ENCODE assay signal across 8 cellular contexts in genomic region chr4:55948726-55949479, GRCh38. TPM values are rescaled to one million over a fixed set of nuclear protein-coding genes. Genes with fewer than 3 reads are reported as not detected.
DNase-seq lines count a peak whose midpoint lies in the region; ATAC-seq and TF ChIP-seq lines count a peak whose summit lies in the region.

A gene with protein sequence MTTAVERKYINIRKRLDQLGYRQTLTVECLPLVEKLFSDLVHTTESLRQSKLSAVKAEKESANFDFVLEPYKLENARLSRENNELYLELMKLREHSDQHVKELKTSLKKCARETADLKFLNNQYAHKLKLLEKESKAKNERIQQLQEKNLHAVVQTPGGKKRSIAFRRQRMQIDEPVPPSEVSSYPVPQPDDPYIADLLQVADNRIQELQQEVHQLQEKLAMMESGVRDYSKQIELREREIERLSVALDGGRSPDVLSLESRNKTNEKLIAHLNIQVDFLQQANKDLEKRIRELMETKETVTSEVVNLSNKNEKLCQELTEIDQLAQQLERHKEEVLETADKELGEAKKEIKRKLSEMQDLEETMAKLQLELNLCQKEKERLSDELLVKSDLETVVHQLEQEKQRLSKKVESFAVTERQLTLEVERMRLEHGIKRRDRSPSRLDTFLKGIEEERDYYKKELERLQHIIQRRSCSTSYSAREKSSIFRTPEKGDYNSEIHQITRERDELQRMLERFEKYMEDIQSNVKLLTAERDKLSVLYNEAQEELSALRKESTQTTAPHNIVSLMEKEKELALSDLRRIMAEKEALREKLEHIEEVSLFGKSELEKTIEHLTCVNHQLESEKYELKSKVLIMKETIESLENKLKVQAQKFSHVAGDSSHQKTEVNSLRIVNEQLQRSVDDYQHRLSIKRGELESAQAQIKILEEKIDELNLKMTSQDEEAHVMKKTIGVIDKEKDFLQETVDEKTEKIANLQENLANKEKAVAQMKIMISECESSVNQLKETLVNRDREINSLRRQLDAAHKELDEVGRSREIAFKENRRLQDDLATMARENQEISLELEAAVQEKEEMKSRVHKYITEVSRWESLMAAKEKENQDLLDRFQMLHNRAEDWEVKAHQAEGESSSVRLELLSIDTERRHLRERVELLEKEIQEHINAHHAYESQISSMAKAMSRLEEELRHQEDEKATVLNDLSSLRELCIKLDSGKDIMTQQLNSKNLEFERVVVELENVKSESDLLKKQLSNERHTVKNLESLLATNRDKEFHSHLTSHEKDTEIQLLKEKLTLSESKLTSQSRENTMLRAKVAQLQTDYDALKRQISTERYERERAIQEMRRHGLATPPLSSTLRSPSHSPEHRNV (plus strand): TSS chr4:55948945. CDS start chr4:55952131, 3,186 bp downstream.

- H3K79me2 ChIP-seq in SK-N-SH (ENCODE audit: insufficient read depth) = peaks cover 52% of the 10 kb centered on the region

- peak within 1 kb of the TSS; percentile 78 for H3K4me3 ChIP-seq in GM12865 (ENCODE audit: low read depth, low read length)
- H3K4me3 ChIP-seq in SK-N-SH (ENCODE audit: low read depth in 2 of 2, low read length in 1 of 2) = peak within 1 kb of the TSS; percentile 65 to 79

- H3K36me3 ChIP-seq in SK-N-SH (replicated peaks in 1 of 2; ENCODE audit: control insufficient read depth in 1 of 2, insufficient read depth in 2 of 2, low read length in 1 of 2) = peaks cover 13 to 15% of the 10 kb centered on the region in 2 experiments

- TF ChIP-seq EP300 in SK-N-SH (IDR thresholded peaks at IDR 0.05; ENCODE audit: borderline replicate concordance in 1 of 2, low read depth in 1 of 2, low read length in 1 of 2) = peak in 1 of 2 experiments; percentile 21; a peak in 1 of 4 replicates

- peak; percentile 96 for TF ChIP-seq CTCF in GM12865 (IDR thresholded peaks at IDR 0.05; ENCODE audit: insufficient read depth, low read depth, low read length, missing control alignments)
- TF ChIP-seq CTCF in SK-N-SH (IDR thresholded peaks at IDR 0.05) = peak; percentile 92

- H3K4me2 ChIP-seq in SK-N-SH = peak within 1 kb of the TSS; percentile 82

- H3K9me3 ChIP-seq in SK-N-SH = no peaks in the 10 kb centered on the region

- peak; percentile 63 for ATAC-seq in HG02623 (IDR thresholded peaks at IDR 0.05; ENCODE audit: unreplicated experiment)

- POLR2A ChIA-PET in SK-N-SH (lab: Yijun Ruan, JAX) = interaction anchor here (0.6 to 1.8 kb wide), 10 partner anchors 40 to 487 kb away, joined by 3 to 11 read pairs (median 6); partner anchors contain the start of genes AASDH, PAICS and PPAT

- DNase-seq in GM12865 (ENCODE audit: low read depth) (peak; percentile 97), NCI-H1092 (lab: John Stamatoyannopoulos, UW) (peak; percentile 90), SK-N-SH (peak; percentile 96), globus pallidus (ENCODE audit: low spot score) (peak; percentile 90), occipital lobe (lab: John Stamatoyannopoulos, UW) (peak; percentile 87)
- peak; percentile 93 for DNase-seq in activated naive CD4-positive, alpha-beta T cell treated with anti-CD3 and anti-CD28 coated beads, Interleukin-2, amount 50 U/mL, for 16 hours

- CTCF ChIA-PET in SK-N-SH (lab: Yijun Ruan, JAX) = interaction anchor here (0.5 to 3.0 kb wide), 85 partner anchors 9 to 923 kb away, joined by 3 to 61 read pairs (median 4); partner anchors contain the start of genes AASDH, PAICS, PPAT and SRD5A3

- H3K27ac ChIP-seq in SK-N-SH (ENCODE audit: low read depth in 2 of 2, low read length in 1 of 2) = peak within 1 kb of the TSS; percentile 98 to 99
- H3K27ac ChIP-seq in temporal lobe (ENCODE audit: low read depth, low read length) = peak within 1 kb of the TSS; percentile 17

- H3K9ac ChIP-seq in SK-N-SH = peak within 1 kb of the TSS; percentile 93

- 0% methylated on average over 17 of the region's 77 CpGs for WGBS in SK-N-SH (ENCODE audit: low lambda C conversion rate)

- H3K4me1 ChIP-seq in SK-N-SH (ENCODE audit: control insufficient read depth in 1 of 2, insufficient read depth in 2 of 2, low read depth in 1 of 2, low read length in 1 of 2) = peaks cover 0 to 7% of the 10 kb centered on the region in 2 experiments; a peak in 3 of 4 replicates

- no peaks in the 10 kb centered on the region for H4K20me1 ChIP-seq in SK-N-SH (ENCODE audit: insufficient read depth)

- H3K27me3 ChIP-seq in SK-N-SH (ENCODE audit: insufficient read depth) = no peaks in the 10 kb centered on the region

- no peaks in the 10 kb centered on the region for H3K9me2 ChIP-seq in SK-N-SH

- H3F3A ChIP-seq in SK-N-SH (replicated peaks; ENCODE audit: insufficient read depth) = peaks cover 32% of the 10 kb centered on the region

- peak within 1 kb of the TSS; percentile 84 for H2AFZ ChIP-seq in SK-N-SH (ENCODE audit: low read depth)

- TF ChIP-seq RAD21 in SK-N-SH (IDR thresholded peaks at IDR 0.05; ENCODE audit: low read length) = peak; percentile 80

TF ChIP-seq in SK-N-SH, 30 proteins besides CTCF, POLR2A, EP300 and RAD21 (continues in another document):
- TF ChIP-seq FOXM1 (IDR thresholded peaks at IDR 0.05; ENCODE audit: low read depth) (0 out of 2 replicates have a peak, but pooled peaks have one; percentile 40), JUND (IDR thresholded peaks at IDR 0.05) (no peak), RCOR1 (IDR thresholded peaks at IDR 0.05; ENCODE audit: low read length) (no peak), USF1 (IDR thresholded peaks at IDR 0.05; ENCODE audit: borderline replicate concordance, low read depth) (no peak), MEF2A (IDR thresholded peaks at IDR 0.05; ENCODE audit: borderline replicate concordance, low read depth) (no peak), YY1 (IDR thresholded peaks at IDR 0.05; ENCODE audit: low read depth) (peak; percentile 75), RXRA (IDR thresholded peaks at IDR 0.05; ENCODE audit: borderline replicate concordance, low read depth) (no peak), ELF1 (IDR thresholded peaks at IDR 0.05) (peak; percentile 80), RFX5 (IDR thresholded peaks at IDR 0.05; ENCODE audit: low read length) (no peak), TAF1 (IDR thresholded peaks at IDR 0.05; ENCODE audit: borderline replicate concordance, low read depth, low read length) (no peak; the same call in 1 of the 2 replicates), GABPA (IDR thresholded peaks at IDR 0.05; ENCODE audit: low read depth) (peak; percentile 54), FOSL2 (IDR thresholded peaks at IDR 0.05; ENCODE audit: borderline replicate concordance, low read depth) (no peak), CHD2 (IDR thresholded peaks at IDR 0.05; ENCODE audit: low read length, partially characterized antibody) (peak; percentile 74), NRF1 (IDR thresholded peaks at IDR 0.05; ENCODE audit: low read depth, low read length) (0 out of 2 replicates have a peak, but pooled peaks have one; percentile 1), MXI1 (IDR thresholded peaks at IDR 0.05; ENCODE audit: low read depth, low read length) (peak; percentile 97), SIN3A (IDR thresholded peaks at IDR 0.05; ENCODE audit: borderline replicate concordance, low read depth, low read length) (peak; percentile 99), FOXJ3 (CRISPR knock-in tag; IDR thresholded peaks at IDR 0.05) (no peak)
- TF ChIP-seq, protein P1, sequence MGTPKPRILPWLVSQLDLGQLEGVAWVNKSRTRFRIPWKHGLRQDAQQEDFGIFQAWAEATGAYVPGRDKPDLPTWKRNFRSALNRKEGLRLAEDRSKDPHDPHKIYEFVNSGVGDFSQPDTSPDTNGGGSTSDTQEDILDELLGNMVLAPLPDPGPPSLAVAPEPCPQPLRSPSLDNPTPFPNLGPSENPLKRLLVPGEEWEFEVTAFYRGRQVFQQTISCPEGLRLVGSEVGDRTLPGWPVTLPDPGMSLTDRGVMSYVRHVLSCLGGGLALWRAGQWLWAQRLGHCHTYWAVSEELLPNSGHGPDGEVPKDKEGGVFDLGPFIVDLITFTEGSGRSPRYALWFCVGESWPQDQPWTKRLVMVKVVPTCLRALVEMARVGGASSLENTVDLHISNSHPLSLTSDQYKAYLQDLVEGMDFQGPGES (IDR thresholded peaks at IDR 0.05; ENCODE audit: low read depth, low read length) = no peak
- TF ChIP-seq, protein P2, sequence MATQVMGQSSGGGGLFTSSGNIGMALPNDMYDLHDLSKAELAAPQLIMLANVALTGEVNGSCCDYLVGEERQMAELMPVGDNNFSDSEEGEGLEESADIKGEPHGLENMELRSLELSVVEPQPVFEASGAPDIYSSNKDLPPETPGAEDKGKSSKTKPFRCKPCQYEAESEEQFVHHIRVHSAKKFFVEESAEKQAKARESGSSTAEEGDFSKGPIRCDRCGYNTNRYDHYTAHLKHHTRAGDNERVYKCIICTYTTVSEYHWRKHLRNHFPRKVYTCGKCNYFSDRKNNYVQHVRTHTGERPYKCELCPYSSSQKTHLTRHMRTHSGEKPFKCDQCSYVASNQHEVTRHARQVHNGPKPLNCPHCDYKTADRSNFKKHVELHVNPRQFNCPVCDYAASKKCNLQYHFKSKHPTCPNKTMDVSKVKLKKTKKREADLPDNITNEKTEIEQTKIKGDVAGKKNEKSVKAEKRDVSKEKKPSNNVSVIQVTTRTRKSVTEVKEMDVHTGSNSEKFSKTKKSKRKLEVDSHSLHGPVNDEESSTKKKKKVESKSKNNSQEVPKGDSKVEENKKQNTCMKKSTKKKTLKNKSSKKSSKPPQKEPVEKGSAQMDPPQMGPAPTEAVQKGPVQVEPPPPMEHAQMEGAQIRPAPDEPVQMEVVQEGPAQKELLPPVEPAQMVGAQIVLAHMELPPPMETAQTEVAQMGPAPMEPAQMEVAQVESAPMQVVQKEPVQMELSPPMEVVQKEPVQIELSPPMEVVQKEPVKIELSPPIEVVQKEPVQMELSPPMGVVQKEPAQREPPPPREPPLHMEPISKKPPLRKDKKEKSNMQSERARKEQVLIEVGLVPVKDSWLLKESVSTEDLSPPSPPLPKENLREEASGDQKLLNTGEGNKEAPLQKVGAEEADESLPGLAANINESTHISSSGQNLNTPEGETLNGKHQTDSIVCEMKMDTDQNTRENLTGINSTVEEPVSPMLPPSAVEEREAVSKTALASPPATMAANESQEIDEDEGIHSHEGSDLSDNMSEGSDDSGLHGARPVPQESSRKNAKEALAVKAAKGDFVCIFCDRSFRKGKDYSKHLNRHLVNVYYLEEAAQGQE (IDR thresholded peaks at IDR 0.05; ENCODE audit: low read depth, low read length) = no peak

RNA-seq across cellular contexts. Expression of the gene that starts here (rescaled TPM):
- polyA plus RNA-seq in SK-N-SH (2012; rRNA removed) = 1.6 and 2.4 TPM in 2 replicates
- polyA plus RNA-seq in SK-N-SH (2012; cell fraction: cytosol; rRNA removed) = 2.2 and 2.8 TPM in 2 replicates
- 2.4 and 4.6 TPM in 2 replicates for polyA plus RNA-seq in SK-N-SH (2012; cell fraction: nucleus; rRNA removed)
- 42.0 TPM for total RNA-seq in occipital lobe
- 12.8 TPM for total RNA-seq in temporal lobe

Comparison
In these comparisons a context has a peak if more than half of its experiments do, and no peak if none do; other contexts are left out.
1. Peak in every context shown above with its lines: DNase-seq, ATAC-seq, H3K4me3 ChIP-seq and H3K27ac ChIP-seq.